ENCODE assay signal across 1 cellular context in genomic region chr1:46489638-46490602, GRCh38.
TF ChIP-seq lines count a peak whose summit lies in the region.

Gene DMBX1, plus strand, starts transcription at chr1:46489836. Its CDS starts 17,175 bp downstream, at chr1:46507011.

TF ChIP-seq in HepG2, 621 proteins besides CTCF, POLR2A, EP300 and RAD21 (continued from another document and continues in another):
- TF ChIP-seq PBX2 (CRISPR knock-in tag; IDR thresholded peaks at IDR 0.05) (peak; percentile 62), ZNF407 (CRISPR knock-in tag; IDR thresholded peaks at IDR 0.05; ENCODE audit: not compliant biosample characterization) (no peak), ZNF883 (CRISPR knock-in tag; IDR thresholded peaks at IDR 0.05; ENCODE audit: not compliant biosample characterization) (no peak), E2F1 (CRISPR knock-in tag; IDR thresholded peaks at IDR 0.05) (no peak), TFDP1 (CRISPR knock-in tag; IDR thresholded peaks at IDR 0.05; ENCODE audit: borderline replicate concordance) (peak; percentile 20; the same call in 1 of the 2 replicates), CAMTA2 (CRISPR knock-in tag; IDR thresholded peaks at IDR 0.05; ENCODE audit: borderline replicate concordance) (no peak), ZBTB3 (CRISPR knock-in tag; IDR thresholded peaks at IDR 0.05; ENCODE audit: borderline replicate concordance, low read depth) (no peak), POLR2AphosphoS5 (IDR thresholded peaks at IDR 0.05; ENCODE audit: low read depth, low read length) (no peak), NFYB (CRISPR knock-in tag; IDR thresholded peaks at IDR 0.05) (peak; percentile 78), ZNF260 (CRISPR knock-in tag; IDR thresholded peaks at IDR 0.05; ENCODE audit: borderline replicate concordance, low read depth) (no peak), NR2F6 (IDR thresholded peaks at IDR 0.05) (no peak), NR2F6 (CRISPR knock-in tag; IDR thresholded peaks at IDR 0.05) (no peak), ZNF318 (CRISPR knock-in tag; IDR thresholded peaks at IDR 0.05) (no peak), TGIF2 (CRISPR knock-in tag; IDR thresholded peaks at IDR 0.05) (no peak), THAP7 (CRISPR knock-in tag; IDR thresholded peaks at IDR 0.05) (no peak), SP2 (CRISPR knock-in tag; IDR thresholded peaks at IDR 0.05) (peak; percentile 81), RELA (CRISPR knock-in tag; IDR thresholded peaks at IDR 0.05) (no peak), HNRNPH1 (optimal IDR thresholded peaks at IDR 0.05; ENCODE audit: low read depth, low read length) (no peak), ZNF773 (CRISPR knock-in tag; IDR thresholded peaks at IDR 0.05; ENCODE audit: borderline replicate concordance) (no peak), LCORL (IDR thresholded peaks at IDR 0.05) (no peak), LCORL (CRISPR knock-in tag; IDR thresholded peaks at IDR 0.05) (no peak), TFDP2 (CRISPR knock-in tag; IDR thresholded peaks at IDR 0.05) (peak; percentile 37; the same call in 1 of the 2 replicates), ZNF562 (CRISPR knock-in tag; IDR thresholded peaks at IDR 0.05; ENCODE audit: borderline replicate concordance) (no peak), ZNF703 (CRISPR knock-in tag; IDR thresholded peaks at IDR 0.05; ENCODE audit: borderline replicate concordance) (no peak), ARID2 (CRISPR knock-in tag; IDR thresholded peaks at IDR 0.05; ENCODE audit: borderline replicate concordance) (no peak), NFYC (CRISPR knock-in tag; IDR thresholded peaks at IDR 0.05) (peak; percentile 73), TBL1XR1 (IDR thresholded peaks at IDR 0.05; ENCODE audit: borderline replicate concordance, low read length, partially characterized antibody) (no peak), ZNF720 (CRISPR knock-in tag; IDR thresholded peaks at IDR 0.05) (no peak), TARDBP (CRISPR knock-in tag; IDR thresholded peaks at IDR 0.05) (no peak), AGO2 (optimal IDR thresholded peaks at IDR 0.05; ENCODE audit: low read depth, low read length) (no peak), HOXA9 (CRISPR knock-in tag; IDR thresholded peaks at IDR 0.05; ENCODE audit: borderline replicate concordance) (no peak)
